8 cellular contexts compared by ENCODE assay signal in genomic region chr3:23918331-23918730, GRCh38. TPM values are rescaled to one million over a fixed set of nuclear protein-coding genes. Genes with fewer than 3 reads are reported as not detected.
A peak's percentile ranks its signal among the peaks of the same experiment; 100 is the strongest.
DNase-seq lines count a peak whose midpoint lies in the region; FAIRE-seq and TF ChIP-seq lines count a peak whose summit lies in the region.
"Not testable (repeated sequence)": the region's sequence is repeated elsewhere in the genome, so short reads cannot be mapped to it uniquely, and the experiment has no call there.

No MANE protein-coding gene starts in this region.

- peaks cover 47% of the 10 kb centered on the region for H3K36me3 Mint-ChIP-seq in T-helper 2 cell treated with Interferon-gamma antibody and Interleukin-4, amounts not matched to agents 5 μg/mL and 100 μg/mL, for 36 hours (ENCODE audit: low read depth)
- H3K36me3 Mint-ChIP-seq in astrocyte (ENCODE audit: low read depth, unreplicated experiment): peaks cover 32% of the 10 kb centered on the region

- H3K4me3 ChIP-seq in BLaER1 treated with 17β-estradiol and CSF1 and Interleukin-3, amounts not matched to agents 10 nM and 100 nM: peak overlapping the region; percentile 76 to 95 (median 84)
- H3K4me3 ChIP-seq in HUES64 (ENCODE audit: low read length): peak overlapping the region; percentile 78
- peak overlapping the region; percentile 98 for H3K4me3 ChIP-seq in astrocyte (ENCODE audit: insufficient read depth, low read depth, low read length)
- peak overlapping the region; percentile 95 for H3K4me3 ChIP-seq in epithelial cell of proximal tubule (ENCODE audit: low read depth, low read length)
- H3K4me3 ChIP-seq in kidney (ENCODE audit: low read length in 2 of 2): peak overlapping the region; percentile 84 to 97
- H3K4me3 ChIP-seq in neuron (ENCODE audit: low read length): peak overlapping the region; percentile 86
- H3K4me3 ChIP-seq in subcutaneous abdominal adipose tissue (ENCODE audit: low read depth in 1 of 5, low read length in 5 of 5): peak overlapping the region; percentile 91 to 99 (median 96)

- DNase-seq in T-helper 2 cell treated with Interferon-gamma antibody and Interleukin-4, amounts not matched to agents 5 μg/mL and 100 μg/mL, for 36 hours (ENCODE audit: low spot score); astrocyte (ENCODE audit: low read depth); epithelial cell of proximal tubule (ENCODE audit: low read depth); kidney: not testable (repeated sequence)

- peaks cover 45 to 57% (median 50%) of the 10 kb centered on the region in 11 experiments for H3K36me3 ChIP-seq in BLaER1 treated with 17β-estradiol and CSF1 and Interleukin-3, amounts not matched to agents 10 nM and 100 nM
- peaks cover 41% of the 10 kb centered on the region for H3K36me3 ChIP-seq in HUES64 (ENCODE audit: insufficient read depth, low read length)
- peaks cover 26% of the 10 kb centered on the region for H3K36me3 ChIP-seq in astrocyte (ENCODE audit: insufficient read depth, low read length)
- peaks cover 10 to 17% of the 10 kb centered on the region in 2 donors for H3K36me3 ChIP-seq in kidney (ENCODE audit: control insufficient read depth in 1 of 2, insufficient read depth in 2 of 2, low read length in 2 of 2)
- peaks cover 28% of the 10 kb centered on the region for H3K36me3 ChIP-seq in neuron (ENCODE audit: insufficient read depth, low read length)
- peaks cover 17 to 36% (median 23%) of the 10 kb centered on the region in 5 donors for H3K36me3 ChIP-seq in subcutaneous abdominal adipose tissue (ENCODE audit: control insufficient read depth in 5 of 5, insufficient read depth in 5 of 5, low read length in 5 of 5)

- H3K4me3 Mint-ChIP-seq in T-helper 2 cell treated with Interferon-gamma antibody and Interleukin-4, amounts not matched to agents 5 μg/mL and 100 μg/mL, for 36 hours: peak overlapping the region; percentile 98
- H3K4me3 Mint-ChIP-seq in astrocyte (ENCODE audit: unreplicated experiment): peak overlapping the region; percentile 99

- H3K9ac ChIP-seq in BLaER1 treated with 17β-estradiol and CSF1 and Interleukin-3, amounts not matched to agents 10 nM and 100 nM: peak overlapping the region; percentile 90 to 99 (median 97)
- peak overlapping the region; percentile 99 for H3K9ac ChIP-seq in HUES64 (ENCODE audit: low read depth, low read length)
- peak overlapping the region; percentile 93 for H3K9ac ChIP-seq in astrocyte (ENCODE audit: low read length)
- H3K9ac ChIP-seq in kidney (ENCODE audit: low read length in 2 of 2): peak overlapping the region; percentile 94 to 95
- peak overlapping the region in 4 of 5 donors; percentile 32 to 99 (median 90) for H3K9ac ChIP-seq in subcutaneous abdominal adipose tissue (ENCODE audit: low read length in 5 of 5)

- H3K4me1 Mint-ChIP-seq in T-helper 2 cell treated with Interferon-gamma antibody and Interleukin-4, amounts not matched to agents 5 μg/mL and 100 μg/mL, for 36 hours (ENCODE audit: low read depth): peaks cover 31% of the 10 kb centered on the region
- H3K4me1 Mint-ChIP-seq in astrocyte (ENCODE audit: low read depth, unreplicated experiment): peaks cover 31% of the 10 kb centered on the region

- H3K27ac Mint-ChIP-seq in T-helper 2 cell treated with Interferon-gamma antibody and Interleukin-4, amounts not matched to agents 5 μg/mL and 100 μg/mL, for 36 hours: peak overlapping the region; percentile 97
- peak overlapping the region; percentile 97 for H3K27ac Mint-ChIP-seq in astrocyte (ENCODE audit: unreplicated experiment)

- not testable (repeated sequence) for TF ChIP-seq CTCF in astrocyte (IDR thresholded peaks at IDR 0.05; ENCODE audit: insufficient read depth, low read depth, low read length); epithelial cell of proximal tubule (conservative IDR thresholded peaks at IDR 0.05; ENCODE audit: low read depth, low read length); kidney (IDR thresholded peaks at IDR 0.05; ENCODE audit: borderline replicate concordance, extremely low read depth, insufficient read depth)

- intact Hi-C loops in kidney (cut with DNase I): not testable (repeated sequence)

- peak overlapping the region; percentile 90 to 100 (median 97); a peak in 21 of 22 replicates for H3K27ac ChIP-seq in BLaER1 treated with 17β-estradiol and CSF1 and Interleukin-3, amounts not matched to agents 10 nM and 100 nM
- H3K27ac ChIP-seq in HUES64 (ENCODE audit: low read depth, low read length) (peak overlapping the region; percentile 79), subcutaneous abdominal adipose tissue (ENCODE audit: low read depth, low read length) (peak overlapping the region; percentile 92)
- not testable (repeated sequence) for H3K27ac ChIP-seq in astrocyte (ENCODE audit: low read depth, low read length); kidney (ENCODE audit: low read depth in 2 of 2, low read length in 2 of 2)

- H2AFZ ChIP-seq in astrocyte (ENCODE audit: low read depth, low read length); neuron (ENCODE audit: low read depth, low read length): not testable (repeated sequence)

- not testable (repeated sequence) for H3K9me3 Mint-ChIP-seq in T-helper 2 cell treated with Interferon-gamma antibody and Interleukin-4, amounts not matched to agents 5 μg/mL and 100 μg/mL, for 36 hours; astrocyte (ENCODE audit: unreplicated experiment)

- H3K4me2 ChIP-seq in BLaER1 treated with 17β-estradiol and CSF1 and Interleukin-3, amounts not matched to agents 10 nM and 100 nM: peak overlapping the region; percentile 81 to 98 (median 90)
- H3K4me2 ChIP-seq in astrocyte (ENCODE audit: low read length): peak overlapping the region; percentile 94

- peaks cover 0 to 23% (median 20%) of the 10 kb centered on the region in 11 experiments; a peak in 17 of 22 replicates for H3K27me3 ChIP-seq in BLaER1 treated with 17β-estradiol and CSF1 and Interleukin-3, amounts not matched to agents 10 nM and 100 nM
- not testable (repeated sequence) for H3K27me3 ChIP-seq in HUES64 (ENCODE audit: insufficient read depth, low read length); astrocyte (ENCODE audit: insufficient read depth, low read length); neuron (ENCODE audit: insufficient read depth, low read length); subcutaneous abdominal adipose tissue (ENCODE audit: control insufficient read depth in 5 of 5, insufficient read depth in 4 of 5, low read length in 5 of 5)

- not testable (repeated sequence) for H3K9me3 ChIP-seq in BLaER1 treated with 17β-estradiol and CSF1 and Interleukin-3, amounts not matched to agents 10 nM and 100 nM (replicated peaks in 1 of 11); HUES64 (ENCODE audit: insufficient read depth, low read depth, low read length); astrocyte (ENCODE audit: insufficient read depth, low read depth, low read length); kidney (ENCODE audit: control insufficient read depth in 1 of 2, low read length in 2 of 2); neuron (ENCODE audit: low read length); subcutaneous abdominal adipose tissue (ENCODE audit: control insufficient read depth in 5 of 5, low read length in 5 of 5)

- FAIRE-seq in astrocyte (lab: Jason Lieb, UNC); kidney (lab: Jason Lieb, UNC): not testable (repeated sequence)

- peaks cover 38 to 67% (median 59%) of the 10 kb centered on the region in 10 experiments for H3K4me1 ChIP-seq in BLaER1 treated with 17β-estradiol and CSF1 and Interleukin-3, amounts not matched to agents 10 nM and 100 nM
- peaks cover 18% of the 10 kb centered on the region for H3K4me1 ChIP-seq in HUES64 (ENCODE audit: insufficient read depth, low read length)
- H3K4me1 ChIP-seq in astrocyte (ENCODE audit: insufficient read depth, low read length): not testable (repeated sequence)
- H3K4me1 ChIP-seq in kidney (ENCODE audit: control insufficient read depth in 1 of 2, insufficient read depth in 1 of 2, low read depth in 1 of 2, low read length in 2 of 2): peaks cover 17 to 21% of the 10 kb centered on the region in 2 donors
- H3K4me1 ChIP-seq in neuron (ENCODE audit: insufficient read depth, low read length): peaks cover 30% of the 10 kb centered on the region
- H3K4me1 ChIP-seq in subcutaneous abdominal adipose tissue (ENCODE audit: control insufficient read depth in 5 of 5, insufficient read depth in 5 of 5, low read length in 5 of 5): peaks cover 2 to 35% (median 27%) of the 10 kb centered on the region in 5 donors

- peaks cover 20% of the 10 kb centered on the region for H3K27me3 Mint-ChIP-seq in T-helper 2 cell treated with Interferon-gamma antibody and Interleukin-4, amounts not matched to agents 5 μg/mL and 100 μg/mL, for 36 hours (ENCODE audit: low read depth)
- H3K27me3 Mint-ChIP-seq in astrocyte (ENCODE audit: low read depth, unreplicated experiment): not testable (repeated sequence)

- peaks cover 56% of the 10 kb centered on the region for H3K79me2 ChIP-seq in astrocyte (ENCODE audit: insufficient read depth, low read length)

- 37% methylated on average over 12 of the region's 12 CpGs for WGBS in HUES64

- H4K20me1 ChIP-seq in BLaER1 treated with 17β-estradiol and CSF1 and Interleukin-3, amounts not matched to agents 10 nM and 100 nM: peaks cover 38 to 70% (median 57%) of the 10 kb centered on the region in 11 experiments
- peaks cover 50% of the 10 kb centered on the region for H4K20me1 ChIP-seq in astrocyte (ENCODE audit: insufficient read depth, low read length)

RNA-seq across cellular contexts. Expression of gene RPL15, which starts 1.4 kb away (rescaled TPM):
- polyA plus RNA-seq in HUES64 (2013, experiment 1 of 2): 2,998 TPM
- 3,107 TPM for polyA plus RNA-seq in HUES64 (2013, experiment 2 of 2)
- total RNA-seq in astrocyte (1,579 and 1,629 TPM in 2 replicates), epithelial cell of proximal tubule (1,941 and 2,849 TPM in 2 replicates), kidney (1,508 TPM)
- polyA plus RNA-seq in kidney (ENCODE audit: insufficient read depth, low read depth, low replicate concordance): 2,114 TPM

RNA-seq across cellular contexts. Expression of gene NKIRAS1, which starts 1.5 kb away (rescaled TPM):
- 4.8 TPM for polyA plus RNA-seq in HUES64 (2013, experiment 1 of 2)
- polyA plus RNA-seq in HUES64 (2013, experiment 2 of 2): 4.8 TPM
- total RNA-seq in astrocyte (10.7 and 11.0 TPM in 2 replicates), epithelial cell of proximal tubule (5.9 and 6.7 TPM in 2 replicates), kidney (7.1 TPM)
- 17.2 TPM for polyA plus RNA-seq in kidney (ENCODE audit: insufficient read depth, low read depth, low replicate concordance)

RNA-seq across cellular contexts. Expression of gene NR1D2, which starts 26.8 kb away (rescaled TPM):
- polyA plus RNA-seq in HUES64 (2013, experiment 1 of 2): 11.2 TPM
- 14.1 TPM for polyA plus RNA-seq in HUES64 (2013, experiment 2 of 2)
- total RNA-seq in astrocyte: 19.2 and 20.7 TPM in 2 replicates
- total RNA-seq in epithelial cell of proximal tubule: 5.9 and 6.1 TPM in 2 replicates
- 49.3 TPM for total RNA-seq in kidney
- 7.1 TPM for polyA plus RNA-seq in kidney (ENCODE audit: insufficient read depth, low read depth, low replicate concordance)
